In the genomic region with DNA sequence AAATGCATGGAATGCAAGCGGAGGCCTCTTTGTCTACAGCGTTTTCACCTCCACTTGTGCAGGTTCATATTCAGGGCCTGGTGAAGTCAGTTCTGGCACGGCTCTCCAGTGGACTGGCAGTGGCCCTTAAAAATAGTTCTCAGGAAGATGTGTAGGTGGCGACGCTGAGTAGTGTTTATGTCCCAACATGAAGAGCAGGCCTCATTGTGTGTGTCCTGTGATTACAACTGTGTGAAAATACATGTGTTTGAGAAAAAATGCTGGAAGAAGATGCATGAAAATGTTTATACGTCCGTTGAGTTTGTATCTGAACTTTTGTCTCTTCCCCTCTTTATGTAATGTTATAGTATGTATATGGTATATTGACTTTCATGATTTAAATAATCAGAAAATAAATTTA, we compare ENCODE assay signal across 9 cellular contexts. TPM values are rescaled to one million over a fixed set of nuclear protein-coding genes. Genes with fewer than 3 reads are reported as not detected.
DNase-seq lines count a peak whose midpoint lies in the region; ATAC-seq and TF ChIP-seq lines count a peak whose summit lies in the region.
"Had no signal": no experiment of that assay in that cellular context is flagged by ENCODE, and none has a peak within 500 bp of the region (broad histone marks: within the 10 kb centered on the region; RNA-seq: fewer than 3 reads in every experiment).

No MANE protein-coding gene starts in this region.

- no peaks in the 10 kb centered on the region for H3K36me3 Mint-ChIP-seq in T-helper 17 cell (ENCODE audit: low read depth)

- H3K4me3 ChIP-seq in retinal pigment epithelial cell (ENCODE audit: low read length): no peak overlapping the region

- H3K27ac Mint-ChIP-seq in T-helper 17 cell: no peak overlapping the region

- peaks cover 5% of the 10 kb centered on the region for H3K4me1 Mint-ChIP-seq in T-helper 17 cell

- peak; percentile 51 for TF ChIP-seq CTCF in retinal pigment epithelial cell (conservative IDR thresholded peaks at IDR 0.05; ENCODE audit: low read depth, low read length)

- no peaks in the 10 kb centered on the region for H3K27me3 Mint-ChIP-seq in T-helper 17 cell

- no peaks in the 10 kb centered on the region for H3K9me3 ChIP-seq in T-helper 17 cell (ENCODE audit: control insufficient read depth, low read length, poor library complexity, severe bottlenecking)

- peak; percentile 58 for ATAC-seq in T-helper 17 cell
- ATAC-seq in GM18520 (IDR thresholded peaks at IDR 0.05; ENCODE audit: unreplicated experiment): no peak
- no peak for ATAC-seq in GM18519 (IDR thresholded peaks at IDR 0.05; ENCODE audit: low FRiP score, unreplicated experiment)

- H3K4me3 Mint-ChIP-seq in T-helper 17 cell: no peak overlapping the region
- H3K4me3 Mint-ChIP-seq: activated T-cell treated with anti-CD3 and anti-CD28 coated beads, Interleukin-2, amount 50 U/mL, for 4 hours had no signal

- DNase-seq in NCI-H345 (lab: John Stamatoyannopoulos, UW) (peak; percentile 2), NCI-H345 treated with DMSO at 0.1 percent for 48 hours (lab: John Stamatoyannopoulos, UW; ENCODE audit: unreplicated experiment) (no peak), NCI-H1092 (lab: John Stamatoyannopoulos, UW) (peak; percentile 12), T-helper 17 cell (no peak), fibroblast of peridontal ligament (ENCODE audit: extremely low read depth) (peak; percentile 60), retinal pigment epithelial cell (ENCODE audit: low read depth) (no peak)
- DNase-seq: activated T-cell treated with anti-CD3 and anti-CD28 coated beads, Interleukin-2, amount 50 U/mL, for 4 hours had no signal

RNA-seq across cellular contexts. Expression of a gene that starts 7.2 kb away (rescaled TPM):
- total RNA-seq in T-helper 17 cell: 1 to 10 TPM; 1.0 to 3.2 TPM

Comparison
In these comparisons a context has a peak if more than half of its experiments do, and no peak if none do; other contexts are left out.
1. DNase-seq: peak in NCI-H345 (single experiment), NCI-H1092 (single experiment) and fibroblast of peridontal ligament (single experiment); none in NCI-H345 treated with DMSO at 0.1 percent for 48 hours (single experiment), T-helper 17 cell (0 of 3) and retinal pigment epithelial cell (single experiment).